Comparison of ENCODE assay signal across 16 cellular contexts in genomic region chr6:14883921-14884320, GRCh38.
A peak's percentile ranks its signal among the peaks of the same experiment; 100 is the strongest.
DNase-seq lines count a peak whose midpoint lies in the region; ATAC-seq and TF ChIP-seq lines count a peak whose summit lies in the region.
"Had no signal": no experiment of that assay in that cellular context is flagged by ENCODE, and none has a peak within 500 bp of the region (broad histone marks: within the 10 kb centered on the region; RNA-seq: fewer than 3 reads in every experiment).

No MANE protein-coding gene starts in this region.

- H3K4me3 ChIP-seq in A673 (ENCODE audit: low read depth, low read length, poor library complexity, severe bottlenecking): no peak overlapping the region
- no peak overlapping the region for H3K4me3 ChIP-seq in right atrium auricular region

- H3K36me3 ChIP-seq in A673 (ENCODE audit: insufficient read depth, low read length, poor library complexity, severe bottlenecking): no peaks in the 10 kb centered on the region
- no peaks in the 10 kb centered on the region for H3K36me3 ChIP-seq in right atrium auricular region

- H3K4me3 Mint-ChIP-seq in activated CD4-positive, alpha-beta memory T cell treated with anti-CD3 and anti-CD28 coated beads, Interleukin-2, amount 10 ng/mL, durations not matched to agents 7 days and 5 days: no peak overlapping the region
- H3K4me3 Mint-ChIP-seq: activated T-helper 17 cell treated with anti-CD3 and anti-CD28 coated beads, Interleukin-2, amount 50 U/mL, for 72 hours; CD4-positive, alpha-beta T cell; natural killer cell had no signal

- intact Hi-C loops in A673 (cut with micrococcal nuclease; ENCODE audit: unreplicated experiment): no loop called here

- BruUV-seq in A673 (replicated peaks; lab: Mats Ljungman, UMichigan): no TSS peak

- peak overlapping the region; percentile 60 for H3K27ac ChIP-seq in A673 (ENCODE audit: low read depth, low read length, poor library complexity, severe bottlenecking)
- no peak overlapping the region for H3K27ac ChIP-seq in right atrium auricular region

- POLR2A ChIA-PET in A673 (lab: Charles Lee; ENCODE audit: low non-redundant PET): no interaction called here
- POLR2A ChIA-PET in activated CD4-positive, alpha-beta memory T cell treated with anti-CD3 and anti-CD28 coated beads, Interleukin-2, amount 10 ng/mL, durations not matched to agents 7 days and 5 days (lab: Charles Lee): no interaction called here

- H3K27me3 ChIP-seq in A673 (replicated peaks; ENCODE audit: insufficient read depth, low read depth, low read length, poor library complexity) (no peaks in the 10 kb centered on the region), right atrium auricular region (no peaks in the 10 kb centered on the region)

- no peak for ATAC-seq in GM18873 (IDR thresholded peaks at IDR 0.05; ENCODE audit: low FRiP score, unreplicated experiment)
- ATAC-seq: activated T-helper 17 cell treated with anti-CD3 and anti-CD28 coated beads, Interleukin-2, amount 50 U/mL, for 72 hours; natural killer cell had no signal

- peaks cover under 1% of the 10 kb centered on the region for H3K4me1 Mint-ChIP-seq in activated CD4-positive, alpha-beta memory T cell treated with anti-CD3 and anti-CD28 coated beads, Interleukin-2, amount 10 ng/mL, durations not matched to agents 7 days and 5 days

- no peak for TF ChIP-seq CTCF in A673 (conservative IDR thresholded peaks at IDR 0.05; ENCODE audit: low read depth, low read length)
- TF ChIP-seq CTCF in right atrium auricular region (IDR thresholded peaks at IDR 0.05): no peak

- H3K27ac Mint-ChIP-seq in activated CD4-positive, alpha-beta memory T cell treated with anti-CD3 and anti-CD28 coated beads, Interleukin-2, amount 10 ng/mL, durations not matched to agents 7 days and 5 days: no peak overlapping the region
- H3K27ac Mint-ChIP-seq: activated T-helper 17 cell treated with anti-CD3 and anti-CD28 coated beads, Interleukin-2, amount 50 U/mL, for 72 hours; CD4-positive, alpha-beta T cell; natural killer cell had no signal

- H3K9me3 ChIP-seq in A673 (ENCODE audit: low read depth, low read length, poor library complexity, severe bottlenecking) (no peaks in the 10 kb centered on the region), right atrium auricular region (no peaks in the 10 kb centered on the region)

- H3K27me3 Mint-ChIP-seq in activated CD4-positive, alpha-beta memory T cell treated with anti-CD3 and anti-CD28 coated beads, Interleukin-2, amount 10 ng/mL, durations not matched to agents 7 days and 5 days: no peaks in the 10 kb centered on the region
- H3K27me3 Mint-ChIP-seq: activated T-helper 17 cell treated with anti-CD3 and anti-CD28 coated beads, Interleukin-2, amount 50 U/mL, for 72 hours; CD4-positive, alpha-beta T cell had no signal

- CTCF ChIA-PET in A673 (lab: Charles Lee): no interaction called here
- CTCF ChIA-PET in activated CD4-positive, alpha-beta memory T cell treated with anti-CD3 and anti-CD28 coated beads, Interleukin-2, amount 10 ng/mL, durations not matched to agents 7 days and 5 days (lab: Charles Lee): interaction anchor here (0.9 kb wide), 1 partner anchor 28 kb away, joined by 4 read pairs; no protein-coding TSS in a partner anchor

- DNase-seq in A673 (ENCODE audit: low spot score) (peak; percentile 75), GF-D8 (lab: John Stamatoyannopoulos, UW) (peak; percentile 11), NCI-H69 (lab: John Stamatoyannopoulos, UW) (peak; percentile 67), fibroblast of the conjunctiva (ENCODE audit: low read depth) (peak; percentile 20), right atrium auricular region (ENCODE audit: low spot score) (no peak), cerebellar cortex (ENCODE audit: low spot score) (no peak)
- no peak for DNase-seq in activated CD4-positive, alpha-beta memory T cell treated with anti-CD3 and anti-CD28 coated beads, Interleukin-2, amount 10 ng/mL, durations not matched to agents 7 days and 5 days
- DNase-seq: activated CD4-positive, alpha-beta T cell treated with anti-CD3 and anti-CD28 coated beads for 48 hours; CD4-positive, alpha-beta T cell; erythroblast; islet precursor cell; natural killer cell; NK-92 treated with Interleukin-12 subunit alpha and Interleukin-12 subunit beta, amount 100 ng/mL, for 24 hours; SW 1271 had no signal

- peaks cover 44% of the 10 kb centered on the region for H3K4me1 ChIP-seq in A673 (ENCODE audit: insufficient read depth, low read length, poor library complexity, severe bottlenecking)
- peaks cover 0 to 39% of the 10 kb centered on the region in 2 donors for H3K4me1 ChIP-seq in right atrium auricular region

- peaks cover under 1% of the 10 kb centered on the region for H3K36me3 Mint-ChIP-seq in activated CD4-positive, alpha-beta memory T cell treated with anti-CD3 and anti-CD28 coated beads, Interleukin-2, amount 10 ng/mL, durations not matched to agents 7 days and 5 days (ENCODE audit: low read depth)
- H3K36me3 Mint-ChIP-seq: natural killer cell had no signal

- no peaks in the 10 kb centered on the region for H3K9me3 Mint-ChIP-seq in activated CD4-positive, alpha-beta memory T cell treated with anti-CD3 and anti-CD28 coated beads, Interleukin-2, amount 10 ng/mL, durations not matched to agents 7 days and 5 days
- H3K9me3 Mint-ChIP-seq: activated T-helper 17 cell treated with anti-CD3 and anti-CD28 coated beads, Interleukin-2, amount 50 U/mL, for 72 hours; CD4-positive, alpha-beta T cell; natural killer cell had no signal

Comparison
In these comparisons a context has a peak if more than half of its experiments do, and no peak if none do; other contexts are left out.
1. DNase-seq: peak in A673 (single experiment), GF-D8 (single experiment), NCI-H69 (single experiment) and fibroblast of the conjunctiva (single experiment); none in right atrium auricular region (single experiment), activated CD4-positive, alpha-beta memory T cell treated with anti-CD3 and anti-CD28 coated beads, Interleukin-2, amount 10 ng/mL, durations not matched to agents 7 days and 5 days (single experiment) and cerebellar cortex (single experiment).